ENCODE assay signal across 8 cellular contexts in genomic region chr18:21155443-21155842, GRCh38.
"Had no signal": no experiment of that assay in that cellular context is flagged by ENCODE, and none has a peak within 500 bp of the region (broad histone marks: within the 10 kb centered on the region; RNA-seq: fewer than 3 reads in every experiment).

No MANE protein-coding gene starts in this region.

- DNase-seq: GM23248, GOT3, H7, KG1 had no signal

- H3K9ac ChIP-seq: GM23248 had no signal

- H3K4me1 ChIP-seq: HAP-1 had no signal

- ATAC-seq: HCT116, HepG2 had no signal

- H3K27ac ChIP-seq: GM23248, HL-60 had no signal

- FAIRE-seq: HepG2 had no signal

- H3K4me3 ChIP-seq: GM23248, HAP-1 had no signal

- H3K36me3 ChIP-seq: HAP-1 had no signal
